Comparison of ENCODE assay signal across 22 cellular contexts in the genomic region with DNA sequence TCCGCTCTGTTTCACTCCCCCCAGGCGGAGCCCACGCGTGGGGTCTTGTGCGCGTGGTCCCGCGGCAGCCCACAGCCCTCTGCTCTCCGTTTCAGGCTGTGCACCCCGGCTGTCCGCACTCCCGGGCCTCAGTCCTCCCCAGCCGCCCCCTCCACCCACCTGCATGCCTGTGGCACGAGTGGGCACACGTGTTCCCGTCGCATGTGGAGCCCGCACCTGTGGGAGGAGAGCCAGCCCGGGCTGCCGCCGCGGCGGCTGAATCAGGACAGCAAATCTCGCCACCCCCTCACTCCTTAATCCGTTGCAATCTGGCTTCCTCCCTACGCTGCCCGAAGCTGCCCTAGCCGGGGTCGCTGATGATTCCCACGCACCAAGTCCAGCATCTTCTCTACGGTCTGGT.
A peak's percentile ranks its signal among the peaks of the same experiment; 100 is the strongest.
DNase-seq lines count a peak whose midpoint lies in the region; ATAC-seq, FAIRE-seq and TF ChIP-seq lines count a peak whose summit lies in the region.
"Had no signal": no experiment of that assay in that cellular context is flagged by ENCODE, and none has a peak within 500 bp of the region (broad histone marks: within the 10 kb centered on the region; RNA-seq: fewer than 3 reads in every experiment).

No MANE protein-coding gene starts in this region.

- H3K9me2 ChIP-seq in GM23338 (ENCODE audit: insufficient read depth) = no peaks in the 10 kb centered on the region

- no peak overlapping the region for H3K27ac Mint-ChIP-seq in GM23338
- no peak overlapping the region for H3K27ac Mint-ChIP-seq in T-cell
- H3K27ac Mint-ChIP-seq: CD4-positive, CD25-positive, alpha-beta regulatory T cell; CD8-positive, alpha-beta memory T cell; H9 had no signal

- H3K4me3 Mint-ChIP-seq in GM23338 = no peak overlapping the region
- H3K4me3 Mint-ChIP-seq in T-cell = no peak overlapping the region
- H3K4me3 Mint-ChIP-seq: CD4-positive, CD25-positive, alpha-beta regulatory T cell; CD8-positive, alpha-beta memory T cell; H9 had no signal

- H3K4me1 Mint-ChIP-seq in GM23338 (peaks cover 9% of the 10 kb centered on the region), T-cell (peaks cover 4 to 7% (median 6%) of the 10 kb centered on the region in 3 donors)

- H3F3A ChIP-seq in GM23338 (replicated peaks; ENCODE audit: low read depth) = no peaks in the 10 kb centered on the region

- H4K20me1 ChIP-seq in GM23338 (replicated peaks; ENCODE audit: insufficient read depth) (no peaks in the 10 kb centered on the region), K562 (replicated peaks; ENCODE audit: control insufficient read depth, insufficient read depth, low read length) (no peaks in the 10 kb centered on the region)

- no peaks in the 10 kb centered on the region for H3K36me3 Mint-ChIP-seq in GM23338 (ENCODE audit: low read depth)
- no peaks in the 10 kb centered on the region for H3K36me3 Mint-ChIP-seq in T-cell
- H3K36me3 Mint-ChIP-seq: CD4-positive, CD25-positive, alpha-beta regulatory T cell had no signal

- H3K4me1 ChIP-seq in GM23338 (ENCODE audit: insufficient read depth) = peaks cover 3% of the 10 kb centered on the region
- peaks cover 0 to 6% of the 10 kb centered on the region in 2 experiments; a peak in 2 of 5 replicates for H3K4me1 ChIP-seq in K562 (replicated peaks in 1 of 2; ENCODE audit: control insufficient read depth in 2 of 2, insufficient read depth in 2 of 2, low read length in 2 of 2)
- H3K4me1 ChIP-seq in spleen = peaks cover 0 to 8% (median 2%) of the 10 kb centered on the region in 6 donors
- peaks cover 0 to 13% (median 0%) of the 10 kb centered on the region in 9 donors for H3K4me1 ChIP-seq in heart right ventricle
- H3K4me1 ChIP-seq: BE2C had no signal

- DNase-seq in D341Med (ENCODE audit: low spot score) (peak; percentile 54), GM23338 (ENCODE audit: low spot score) (no peak), K562 (ENCODE audit: extremely low read depth in 1 of 4, low spot score in 3 of 4) (no peak), spleen (peak; percentile 64), lower leg skin (ENCODE audit: low spot score in 2 of 2) (no peak), heart right ventricle (no peak), T-cell (no peak)
- DNase-seq: ACHN; BE2C; C1 segment of cervical spinal cord; CD4-positive, CD25-positive, alpha-beta regulatory T cell; CD8-positive, alpha-beta memory T cell; COR-L47; DMS53; DND-41; EL; H9; IMR-90; KBM-7 had no signal

- no peaks in the 10 kb centered on the region for H3K79me2 ChIP-seq in GM23338 (replicated peaks; ENCODE audit: insufficient read depth)
- H3K79me2 ChIP-seq in K562 (ENCODE audit: control insufficient read depth, insufficient read depth, low read length) = no peaks in the 10 kb centered on the region

- POLR2A ChIA-PET in K562 (lab: Yijun Ruan, JAX) (interaction anchor here (0.7 kb wide), 1 partner anchor 311 kb away, joined by 4 read pairs; no protein-coding TSS in a partner anchor), T-cell (lab: Charles Lee) (no interaction called here)

- H3K36me3 ChIP-seq in GM23338 (ENCODE audit: insufficient read depth) (no peaks in the 10 kb centered on the region), K562 (ENCODE audit: control insufficient read depth, insufficient read depth, low read length) (no peaks in the 10 kb centered on the region), spleen (no peaks in the 10 kb centered on the region), heart right ventricle (no peaks in the 10 kb centered on the region)
- H3K36me3 ChIP-seq: BE2C had no signal

- peak overlapping the region in 1 of 2 experiments; percentile 55; a peak in 1 of 4 replicates for H3K9ac ChIP-seq in K562 (ENCODE audit: insufficient read depth in 1 of 2, low read depth in 2 of 2, low read length in 2 of 2)

- H3K27me3 ChIP-seq in GM23338 (ENCODE audit: insufficient read depth) = no peaks in the 10 kb centered on the region
- H3K27me3 ChIP-seq in K562 (ENCODE audit: control insufficient read depth in 2 of 2, insufficient read depth in 2 of 2, low read length in 2 of 2) = peaks cover 20 to 35% of the 10 kb centered on the region in 2 experiments
- peaks cover 0 to 17% (median 0%) of the 10 kb centered on the region in 7 donors for H3K27me3 ChIP-seq in spleen (replicated peaks in 1 of 7)
- peaks cover 0 to 26% (median 10%) of the 10 kb centered on the region in 7 donors for H3K27me3 ChIP-seq in heart right ventricle
- H3K27me3 ChIP-seq: BE2C had no signal

- in situ Hi-C loops in K562 (cut with MboI) = loop anchor here (5.0 to 10.0 kb wide), 2 partner anchors 490 to 683 kb away; a partner anchor contains a TSS

- H3K4me2 ChIP-seq in GM23338 (no peak overlapping the region), K562 (ENCODE audit: insufficient read depth, low read length) (no peak overlapping the region)

- FAIRE-seq in K562 (lab: Jason Lieb, UNC) = no peak
- FAIRE-seq: A204.1, GM12878, H1 had no signal

- intact Hi-C loops in K562 (cut with micrococcal nuclease) (loop anchor here (10.0 kb wide), 1 partner anchor 483 kb away; no protein-coding TSS in a partner anchor), spleen (cut with DNase I; ENCODE audit: low total_unique reads) (no loop called here), lower leg skin (cut with DNase I; ENCODE audit: low total_unique reads) (no loop called here), heart right ventricle (cut with DNase I) (loop anchor here in 4 of 10 donors (10.0 kb wide), 3 partner anchors 253 to 663 kb away; no protein-coding TSS in a partner anchor)

- CTCF ChIA-PET in K562 (lab: Yijun Ruan, JAX; ENCODE audit: low intra/inter-chr PET ratio) = no interaction called here
- CTCF ChIA-PET in T-cell (lab: Charles Lee) = no interaction called here

- no peak for TF ChIP-seq RAD21 in K562 (CRISPR knock-in tag; conservative IDR thresholded peaks at IDR 0.05 in 1 of 2, IDR thresholded peaks at IDR 0.05 in 1 of 2)

- H3K27me3 Mint-ChIP-seq in GM23338 (ENCODE audit: insufficient read depth, low read depth, poor library complexity) = peaks cover 8% of the 10 kb centered on the region
- peaks cover 10% of the 10 kb centered on the region in 2 donors for H3K27me3 Mint-ChIP-seq in T-cell

- peak overlapping the region; percentile 28; the same call in 1 of the 2 replicates for H2AFZ ChIP-seq in GM23338
- H2AFZ ChIP-seq in K562 (ENCODE audit: low read depth, low read length) = no peak overlapping the region

- WGBS in K562 (ENCODE audit: insufficient coverage, low coverage, missing lambda C conversion rate) = 10% methylated on average over 26 of the region's 31 CpGs
- WGBS in spleen, 5 donors = 88 to 93% (median 90%) methylated on average over 31 of the region's 31 CpGs
- 89 to 93% methylated on average over 27 to 31 of the region's 31 CpGs for WGBS in lower leg skin, 2 donors
- 85 to 92% methylated on average over 31 of the region's 31 CpGs for WGBS in heart right ventricle, 2 donors

- H3K9me3 ChIP-seq in K562 (replicated peaks; ENCODE audit: control insufficient read depth, insufficient read depth, low read depth, low read length) (no peaks in the 10 kb centered on the region), spleen (no peaks in the 10 kb centered on the region), heart right ventricle (no peaks in the 10 kb centered on the region)
- H3K9me3 ChIP-seq: BE2C had no signal

- H3K9me1 ChIP-seq in K562 (ENCODE audit: control insufficient read depth, insufficient read depth, low read length) = no peaks in the 10 kb centered on the region

- H3K9me3 Mint-ChIP-seq in GM23338 (no peaks in the 10 kb centered on the region), T-cell (no peaks in the 10 kb centered on the region)
- H3K9me3 Mint-ChIP-seq: CD4-positive, CD25-positive, alpha-beta regulatory T cell; CD8-positive, alpha-beta memory T cell; H9 had no signal

- TF ChIP-seq EP300 in K562 (IDR thresholded peaks at IDR 0.05; ENCODE audit: low read length) = no peak

- no peak overlapping the region for H3K4me3 ChIP-seq in GM23338
- H3K4me3 ChIP-seq in K562 = no peak overlapping the region
- no peak overlapping the region for H3K4me3 ChIP-seq in spleen
- no peak overlapping the region for H3K4me3 ChIP-seq in lower leg skin (ENCODE audit: low read depth, poor library complexity, severe bottlenecking)
- H3K4me3 ChIP-seq in heart right ventricle = no peak overlapping the region
- H3K4me3 ChIP-seq: GM12878 had no signal

- ATAC-seq in GM23338 = no peak
- ATAC-seq in K562 = no peak
- no peak for ATAC-seq in heart right ventricle
- ATAC-seq in T-cell (replicated peaks in 1 of 4) = no peak
- ATAC-seq: GM12878 had no signal

- H3K27ac ChIP-seq in GM23338 (ENCODE audit: low read depth) (no peak overlapping the region), K562 (ENCODE audit: extremely low read depth, low read depth, low read length) (no peak overlapping the region), spleen (no peak overlapping the region), heart right ventricle (no peak overlapping the region)

- TF ChIP-seq POLR2A in K562 (conservative IDR thresholded peaks at IDR 0.05) (no peak), spleen (IDR thresholded peaks at IDR 0.05) (no peak), lower leg skin (IDR thresholded peaks at IDR 0.05) (no peak)

- BruUV-seq in K562 (replicated peaks; lab: Mats Ljungman, UMichigan) = no TSS peak

- no peak for TF ChIP-seq CTCF in GM23338 (conservative IDR thresholded peaks at IDR 0.05; ENCODE audit: low read depth in 2 of 2)
- TF ChIP-seq CTCF in K562 (IDR thresholded peaks at IDR 0.05 in 2 of 3, conservative IDR thresholded peaks at IDR 0.05 in 1 of 3; ENCODE audit: insufficient read depth in 2 of 3, low read depth in 1 of 3, low read length in 3 of 3) = no peak
- TF ChIP-seq CTCF in spleen (IDR thresholded peaks at IDR 0.05 in 8 of 11, conservative IDR thresholded peaks at IDR 0.05 in 3 of 11) = no peak
- no peak for TF ChIP-seq CTCF in lower leg skin (IDR thresholded peaks at IDR 0.05)
- TF ChIP-seq CTCF in heart right ventricle (IDR thresholded peaks at IDR 0.05) = no peak

TF ChIP-seq in GM23338, 12 proteins besides CTCF, POLR2A, EP300 and RAD21:
- no peak for TF ChIP-seq EZH2 (IDR thresholded peaks at IDR 0.05; ENCODE audit: low read depth, unreplicated experiment)
- no peak for TF ChIP-seq ZNF114 (CRISPR knock-in tag; IDR thresholded peaks at IDR 0.05)
- TF ChIP-seq STAT1 (IDR thresholded peaks at IDR 0.05; ENCODE audit: unreplicated experiment) = no peak
- TF ChIP-seq ZNF331 (CRISPR knock-in tag; IDR thresholded peaks at IDR 0.05; ENCODE audit: low read depth) = no peak
- TF ChIP-seq CREB1 (CRISPR knock-in tag; IDR thresholded peaks at IDR 0.05; ENCODE audit: low read depth) = no peak

TF ChIP-seq in K562, 482 proteins besides CTCF, POLR2A, EP300 and RAD21 (continues in another document):
- TF ChIP-seq E2F3 (CRISPR knock-in tag; IDR thresholded peaks at IDR 0.05) = no peak
- 0 out of 2 replicates have a peak, but pooled peaks have one; percentile 28 for TF ChIP-seq SAFB (IDR thresholded peaks at IDR 0.05; ENCODE audit: borderline replicate concordance, low read depth, low read length)
- no peak for TF ChIP-seq SMAD4 (CRISPR knock-in tag; conservative IDR thresholded peaks at IDR 0.05)
- no peak for TF ChIP-seq MTA1 (IDR thresholded peaks at IDR 0.05; ENCODE audit: borderline replicate concordance)
- no peak for TF ChIP-seq NFRKB (IDR thresholded peaks at IDR 0.05; ENCODE audit: low read depth)
- TF ChIP-seq ZNF212 (CRISPR knock-in tag; IDR thresholded peaks at IDR 0.05) = no peak
- TF ChIP-seq TBP (optimal IDR thresholded peaks at IDR 0.05; ENCODE audit: low read depth, low read length) = no peak
- no peak for TF ChIP-seq SIX5 (IDR thresholded peaks at IDR 0.05; ENCODE audit: borderline replicate concordance in 1 of 2, insufficient read depth in 1 of 2, low read depth in 1 of 2, low read length in 2 of 2)

Comparison
In these comparisons a context has a peak if more than half of its experiments do, and no peak if none do; other contexts are left out.
1. DNase-seq: peak in D341Med (single experiment) and spleen (single experiment); none in GM23338 (single experiment), K562 (0 of 4), lower leg skin (0 of 2), heart right ventricle (0 of 2) and T-cell (0 of 34).